Comparison of ENCODE assay signal across 2 cellular contexts in genomic region chr3:152284906-152285305, GRCh38.
TF ChIP-seq lines count a peak whose summit lies in the region.

No MANE protein-coding gene starts in this region.

TF ChIP-seq in GM12878, 131 proteins besides CTCF, POLR2A, EP300 and RAD21:
- TF ChIP-seq CUX1 (IDR thresholded peaks at IDR 0.05; ENCODE audit: insufficient replicate concordance, low read depth, low read length) (peak; percentile 25), ZNF622 (IDR thresholded peaks at IDR 0.05) (no peak)

TF ChIP-seq in SK-N-SH treated with all-trans-retinoic acid at 6 μM for 48 hours, 23 proteins besides CTCF, POLR2A, EP300 and RAD21 (continued from another document):
- TF ChIP-seq TSHZ2 (CRISPR knock-in tag; IDR thresholded peaks at IDR 0.05) (no peak), ZFP3 (CRISPR knock-in tag; IDR thresholded peaks at IDR 0.05) (no peak), ZFP30 (CRISPR knock-in tag; IDR thresholded peaks at IDR 0.05) (no peak), TOX (CRISPR knock-in tag; IDR thresholded peaks at IDR 0.05; ENCODE audit: borderline replicate concordance) (no peak), TCF4 (CRISPR knock-in tag; IDR thresholded peaks at IDR 0.05; ENCODE audit: borderline replicate concordance) (no peak), CSRNP3 (CRISPR knock-in tag; IDR thresholded peaks at IDR 0.05) (no peak), SNAI2 (CRISPR knock-in tag; IDR thresholded peaks at IDR 0.05) (no peak), PATZ1 (CRISPR knock-in tag; IDR thresholded peaks at IDR 0.05; ENCODE audit: borderline replicate concordance) (no peak)
TF ChIP-seq in SK-N-SH treated with all-trans-retinoic acid at 6 μM for 48 hours: peak in this region for 0.
